Comparison of ENCODE assay signal across 31 cellular contexts in the genomic region with DNA sequence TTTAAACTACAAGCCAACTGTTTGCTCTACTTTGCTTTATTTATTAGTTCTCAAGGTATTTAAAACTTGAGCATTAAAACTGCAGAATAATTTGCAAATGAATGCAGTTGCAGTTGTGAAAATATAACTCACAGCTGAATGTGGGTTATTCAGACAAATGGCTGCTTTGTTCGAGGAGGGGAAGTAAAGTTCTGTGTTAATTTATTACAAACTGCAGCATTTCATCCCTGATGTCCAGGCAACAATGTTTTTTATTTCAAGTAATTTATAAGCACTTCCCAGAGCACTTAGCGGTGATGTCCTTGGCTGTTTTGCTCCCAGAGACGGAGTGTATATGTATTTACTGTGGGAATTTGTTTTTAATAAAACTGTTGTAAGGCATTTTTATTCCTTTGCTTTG.
DNase-seq lines count a peak whose midpoint lies in the region; ATAC-seq and TF ChIP-seq lines count a peak whose summit lies in the region.
"Had no signal": no experiment of that assay in that cellular context is flagged by ENCODE, and none has a peak within 500 bp of the region (broad histone marks: within the 10 kb centered on the region; RNA-seq: fewer than 3 reads in every experiment).

No MANE protein-coding gene starts in this region.

- DNase-seq in COLO829 (ENCODE audit: low spot score): peak; percentile 18
- peak; percentile 32 for DNase-seq in inferior parietal cortex (ENCODE audit: extremely low spot score)
- DNase-seq in pons (ENCODE audit: low spot score): peak; percentile 74
- DNase-seq in Karpas-422: no peak
- DNase-seq in mucosa of gallbladder (ENCODE audit: low spot score): no peak
- DNase-seq: activated CD4-positive, alpha-beta T cell treated with anti-CD3 and anti-CD28 coated beads, Interleukin-2, amount 50 U/mL, for 4 hours; activated CD8-positive, alpha-beta memory T cell treated with anti-CD3 and anti-CD28 coated beads, Interleukin-2, amount 10 ng/mL, durations not matched to agents 7 days and 5 days; activated T-cell treated with anti-CD3 and anti-CD28 coated beads, Interleukin-2, amount 50 U/mL, for 4 hours; Calu3; DND-41; foreskin fibroblast; left colon; mesenchymal stem cell; naive B cell; NCI-H1105 treated with DMSO at 0.1 percent for 48 hours; NCI-H2029; NCI-H526; OCI-M1; stimulated activated CD4-positive, alpha-beta T cell treated with anti-CD3 and anti-CD28 coated beads, Interleukin-15, amount 100 ng/mL, for 24 hours; stimulated activated CD4-positive, alpha-beta T cell treated with anti-CD3 and anti-CD28 coated beads, Interleukin-4, amount 100 ng/mL, for 4 hours; T-helper 1 cell had no signal

- H3K27me3 ChIP-seq in Karpas-422 (ENCODE audit: low read length): no peaks in the 10 kb centered on the region
- H3K27me3 ChIP-seq: SJSA1 had no signal

- no peak overlapping the region for H3K9ac ChIP-seq in Karpas-422 (ENCODE audit: low read length)

- H3K27ac Mint-ChIP-seq in brain: peak overlapping the region; percentile 30 to 94 (median 89)
- H3K27ac Mint-ChIP-seq: activated CD8-positive, alpha-beta memory T cell treated with anti-CD3 and anti-CD28 coated beads, Interleukin-2, amount 10 ng/mL, durations not matched to agents 7 days and 5 days; dendritic cell treated with granulocyte-macrophage colony-stimulating factor and Interleukin-4, amounts not matched to agents 40 ng/mL and 50 ng/mL, for 4 days; naive B cell had no signal

- H3K4me3 Mint-ChIP-seq in brain: peak overlapping the region in 4 of 5 experiments; percentile 17 to 51 (median 24)
- H3K4me3 Mint-ChIP-seq: activated CD8-positive, alpha-beta memory T cell treated with anti-CD3 and anti-CD28 coated beads, Interleukin-2, amount 10 ng/mL, durations not matched to agents 7 days and 5 days; activated T-cell treated with anti-CD3 and anti-CD28 coated beads, Interleukin-2, amount 50 U/mL, for 4 hours; central memory CD8-positive, alpha-beta T cell; dendritic cell treated with granulocyte-macrophage colony-stimulating factor and Interleukin-4, amounts not matched to agents 40 ng/mL and 50 ng/mL, for 4 days; naive B cell; type B pancreatic cell had no signal

- H3K79me2 ChIP-seq in Karpas-422 (ENCODE audit: low read length): no peaks in the 10 kb centered on the region

- H3K36me3 Mint-ChIP-seq in brain: no peaks in the 10 kb centered on the region
- H3K36me3 Mint-ChIP-seq: activated CD8-positive, alpha-beta memory T cell treated with anti-CD3 and anti-CD28 coated beads, Interleukin-2, amount 10 ng/mL, durations not matched to agents 7 days and 5 days; naive B cell; type B pancreatic cell had no signal

- H3K4me2 ChIP-seq in Karpas-422 (ENCODE audit: low read depth, low read length, poor library complexity, severe bottlenecking): no peak overlapping the region

- H3K27ac ChIP-seq in Karpas-422 (ENCODE audit: low read length): no peak overlapping the region
- H3K27ac ChIP-seq: esophagus muscularis mucosa, RWPE1, SJSA1 had no signal

- ATAC-seq in HG03565 (IDR thresholded peaks at IDR 0.05; ENCODE audit: unreplicated experiment) (no peak), GM21619 (IDR thresholded peaks at IDR 0.05; ENCODE audit: unreplicated experiment) (no peak)
- ATAC-seq: activated CD8-positive, alpha-beta memory T cell treated with anti-CD3 and anti-CD28 coated beads, Interleukin-2, amount 10 ng/mL, durations not matched to agents 7 days and 5 days; activated T-cell treated with anti-CD3 and anti-CD28 coated beads, Interleukin-2, amount 50 U/mL, for 4 hours; K562; left colon had no signal

- no peak overlapping the region for H2AFZ ChIP-seq in Karpas-422 (ENCODE audit: low read length)

- no peaks in the 10 kb centered on the region for H3K9me3 ChIP-seq in Karpas-422 (ENCODE audit: low read length)
- H3K9me3 ChIP-seq: esophagus muscularis mucosa, SJSA1 had no signal

- H3K9me3 Mint-ChIP-seq in brain: peaks cover 0 to 19% (median 0%) of the 10 kb centered on the region in 5 experiments
- H3K9me3 Mint-ChIP-seq: dendritic cell treated with granulocyte-macrophage colony-stimulating factor and Interleukin-4, amounts not matched to agents 40 ng/mL and 50 ng/mL, for 4 days; type B pancreatic cell had no signal

- no peak for TF ChIP-seq CTCF in brain (conservative IDR thresholded peaks at IDR 0.05)

- H3K4me3 ChIP-seq in Karpas-422 (ENCODE audit: low read length): no peak overlapping the region
- H3K4me3 ChIP-seq: esophagus muscularis mucosa, K562, SJSA1 had no signal

- H4K20me1 ChIP-seq in Karpas-422 (ENCODE audit: insufficient read depth, low read depth, low read length): no peaks in the 10 kb centered on the region

- H3K27me3 Mint-ChIP-seq in brain: peaks cover 15% of the 10 kb centered on the region

- peaks cover 65% of the 10 kb centered on the region for H3K4me1 Mint-ChIP-seq in brain
- H3K4me1 Mint-ChIP-seq: activated CD8-positive, alpha-beta memory T cell treated with anti-CD3 and anti-CD28 coated beads, Interleukin-2, amount 10 ng/mL, durations not matched to agents 7 days and 5 days; central memory CD8-positive, alpha-beta T cell; naive B cell had no signal

- no peaks in the 10 kb centered on the region for H3K9me2 ChIP-seq in Karpas-422 (replicated peaks; ENCODE audit: insufficient read depth, low read length)

- H3K36me3 ChIP-seq in Karpas-422 (ENCODE audit: insufficient read depth, low read length): no peaks in the 10 kb centered on the region
- H3K36me3 ChIP-seq: esophagus muscularis mucosa, SJSA1 had no signal

- H3K4me1 ChIP-seq in Karpas-422 (ENCODE audit: low read length): no peaks in the 10 kb centered on the region
- H3K4me1 ChIP-seq: esophagus muscularis mucosa, SJSA1 had no signal

Comparison
In these comparisons a context has a peak if more than half of its experiments do, and no peak if none do; other contexts are left out.
1. DNase-seq: peak in COLO829 (single experiment), inferior parietal cortex (single experiment) and pons (single experiment); none in Karpas-422 (single experiment) and mucosa of gallbladder (single experiment).